ENCODE assay signal across 32 cellular contexts in the genomic region with DNA sequence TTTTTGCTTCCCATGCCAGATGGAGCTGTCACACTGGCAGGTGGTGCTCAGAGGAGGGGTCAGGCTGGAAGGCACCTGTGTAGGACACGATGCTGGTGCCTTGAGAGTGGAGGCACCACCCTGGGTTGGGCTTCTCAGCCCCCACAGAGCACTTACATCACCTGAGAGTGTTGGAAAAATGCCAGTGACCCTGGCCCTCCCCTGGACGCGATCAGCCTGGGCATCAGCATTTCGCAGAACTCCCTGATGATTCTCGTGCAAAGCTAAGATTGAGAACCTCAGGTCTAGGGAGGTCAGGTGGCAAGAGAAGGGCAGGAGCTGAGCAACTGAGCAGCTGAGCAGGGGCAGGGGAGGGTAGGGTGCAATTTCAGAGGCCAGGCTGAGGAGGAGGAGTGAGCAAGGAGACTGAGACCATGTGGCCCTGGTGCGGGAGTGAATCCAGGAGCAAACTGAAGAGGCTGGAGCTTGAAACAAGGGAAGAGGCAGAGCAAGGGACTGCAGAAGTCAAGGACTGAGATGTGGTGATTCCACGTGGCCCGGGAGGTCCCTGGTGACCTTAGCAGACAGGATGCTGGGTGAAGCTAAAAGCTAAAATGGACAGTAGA. TPM values are rescaled to one million over a fixed set of nuclear protein-coding genes. Genes with fewer than 3 reads are reported as not detected.
DNase-seq lines count a peak whose midpoint lies in the region; ATAC-seq, FAIRE-seq and TF ChIP-seq lines count a peak whose summit lies in the region.
"Had no signal": no experiment of that assay in that cellular context is flagged by ENCODE, and none has a peak within 500 bp of the region (broad histone marks: within the 10 kb centered on the region; RNA-seq: fewer than 3 reads in every experiment).

No MANE protein-coding gene starts in this region.

- TF ChIP-seq CTCF in right atrium auricular region (IDR thresholded peaks at IDR 0.05) = no peak
- TF ChIP-seq CTCF in left ventricle myocardium inferior (IDR thresholded peaks at IDR 0.05; ENCODE audit: borderline replicate concordance) = no peak
- no peak for TF ChIP-seq CTCF in astrocyte (IDR thresholded peaks at IDR 0.05; ENCODE audit: insufficient read depth, low read depth, low read length)

- intact Hi-C loops in left ventricle myocardium inferior (cut with micrococcal nuclease) = no loop called here

- no peak overlapping the region for H2AFZ ChIP-seq in Karpas-422 (ENCODE audit: low read length)
- no peak overlapping the region for H2AFZ ChIP-seq in astrocyte (ENCODE audit: low read depth, low read length)

- H3K4me2 ChIP-seq in Karpas-422 (ENCODE audit: low read depth, low read length, poor library complexity, severe bottlenecking) (peak overlapping the region; percentile 74), astrocyte (ENCODE audit: low read length) (no peak overlapping the region)

- no peaks in the 10 kb centered on the region for H3K9me2 ChIP-seq in Karpas-422 (replicated peaks; ENCODE audit: insufficient read depth, low read length)

- H3K4me1 Mint-ChIP-seq in astrocyte (ENCODE audit: low read depth, unreplicated experiment) = no peaks in the 10 kb centered on the region

- DNase-seq in right atrium auricular region (ENCODE audit: low spot score) (peak; percentile 30), left ventricle myocardium inferior (no peak), Karpas-422 (no peak), astrocyte (ENCODE audit: low read depth) (no peak), middle frontal gyrus (ENCODE audit: extremely low spot score, low spot score) (no peak), glomerular visceral epithelial cell (ENCODE audit: extremely low spot score) (no peak)
- DNase-seq: ACHN; activated CD4-positive, alpha-beta T cell treated with anti-CD3 and anti-CD28 coated beads, Interleukin-2, amount 10 ng/mL, durations not matched to agents 7 days and 5 days; activated naive CD8-positive, alpha-beta T cell treated with anti-CD3 and anti-CD28 coated beads for 36 hours; aorta; Calu3; cortex of kidney; effector memory CD8-positive, alpha-beta T cell; erythroblast; KG1; MM.1S; natural killer cell; NCI-H1417 treated with DMSO at 0.1 percent for 48 hours; NCI-H2107; NCI-H446 treated with DMSO at 0.1 percent for 48 hours; T1000 had no signal

- H3K9me3 Mint-ChIP-seq in astrocyte (ENCODE audit: unreplicated experiment) = peaks cover 3% of the 10 kb centered on the region
- H3K9me3 Mint-ChIP-seq: activated CD4-positive, alpha-beta T cell treated with anti-CD3 and anti-CD28 coated beads, Interleukin-2, amount 10 ng/mL, durations not matched to agents 7 days and 5 days; activated naive CD8-positive, alpha-beta T cell treated with anti-CD3 and anti-CD28 coated beads for 36 hours; effector memory CD8-positive, alpha-beta T cell; natural killer cell; WTC11 had no signal

- no peaks in the 10 kb centered on the region for H3K79me2 ChIP-seq in Karpas-422 (ENCODE audit: low read length)
- no peaks in the 10 kb centered on the region for H3K79me2 ChIP-seq in astrocyte (ENCODE audit: insufficient read depth, low read length)

- H3K27me3 Mint-ChIP-seq in astrocyte (ENCODE audit: low read depth, unreplicated experiment) = peaks cover 45% of the 10 kb centered on the region

- no peak overlapping the region for H3K4me3 Mint-ChIP-seq in astrocyte (ENCODE audit: unreplicated experiment)
- H3K4me3 Mint-ChIP-seq: activated CD4-positive, alpha-beta T cell treated with anti-CD3 and anti-CD28 coated beads, Interleukin-2, amount 10 ng/mL, durations not matched to agents 7 days and 5 days; activated naive CD8-positive, alpha-beta T cell treated with anti-CD3 and anti-CD28 coated beads for 36 hours; effector memory CD8-positive, alpha-beta T cell; natural killer cell had no signal

- H3K36me3 Mint-ChIP-seq in astrocyte (ENCODE audit: low read depth, unreplicated experiment) = no peaks in the 10 kb centered on the region
- H3K36me3 Mint-ChIP-seq: activated naive CD8-positive, alpha-beta T cell treated with anti-CD3 and anti-CD28 coated beads for 36 hours; natural killer cell; WTC11 had no signal

- H3K9ac ChIP-seq in Karpas-422 (ENCODE audit: low read length) (peak overlapping the region; percentile 76), astrocyte (ENCODE audit: low read length) (no peak overlapping the region)

- H3K4me3 ChIP-seq in right atrium auricular region (no peak overlapping the region), left ventricle myocardium inferior (no peak overlapping the region), Karpas-422 (ENCODE audit: low read length) (peak overlapping the region; percentile 66; the same call in 1 of the 2 replicates), astrocyte (ENCODE audit: insufficient read depth, low read depth, low read length) (no peak overlapping the region)
- H3K4me3 ChIP-seq: tibial nerve had no signal

- no peak for FAIRE-seq in astrocyte (lab: Jason Lieb, UNC)
- FAIRE-seq: HTR-8/SVneo, kidney, RCC 7860 had no signal

- H3K27ac Mint-ChIP-seq in astrocyte (ENCODE audit: unreplicated experiment) = peak overlapping the region; percentile 5
- H3K27ac Mint-ChIP-seq: activated CD4-positive, alpha-beta T cell treated with anti-CD3 and anti-CD28 coated beads, Interleukin-2, amount 10 ng/mL, durations not matched to agents 7 days and 5 days; activated naive CD8-positive, alpha-beta T cell treated with anti-CD3 and anti-CD28 coated beads for 36 hours; effector memory CD8-positive, alpha-beta T cell; natural killer cell; WTC11 had no signal

- ATAC-seq in HG02610 (IDR thresholded peaks at IDR 0.05; ENCODE audit: unreplicated experiment) (no peak), GM19463 (IDR thresholded peaks at IDR 0.05; ENCODE audit: unreplicated experiment) (no peak)
- ATAC-seq: effector memory CD8-positive, alpha-beta T cell; natural killer cell; WTC11 had no signal

- H4K20me1 ChIP-seq in Karpas-422 (ENCODE audit: insufficient read depth, low read depth, low read length) = no peaks in the 10 kb centered on the region
- H4K20me1 ChIP-seq in astrocyte (ENCODE audit: insufficient read depth, low read length) = no peaks in the 10 kb centered on the region

- H3K4me1 ChIP-seq in right atrium auricular region (peaks cover 0 to 8% of the 10 kb centered on the region in 2 donors), left ventricle myocardium inferior (peaks cover 8% of the 10 kb centered on the region), Karpas-422 (ENCODE audit: low read length) (peaks cover 34% of the 10 kb centered on the region), astrocyte (ENCODE audit: insufficient read depth, low read length) (peaks cover 4% of the 10 kb centered on the region)

- no peak overlapping the region for H3K27ac ChIP-seq in right atrium auricular region
- H3K27ac ChIP-seq in left ventricle myocardium inferior (replicated peaks) = no peak overlapping the region
- peak overlapping the region; percentile 70 for H3K27ac ChIP-seq in Karpas-422 (ENCODE audit: low read length)
- H3K27ac ChIP-seq in astrocyte (ENCODE audit: low read depth, low read length) = no peak overlapping the region
- H3K27ac ChIP-seq: C4-2B, tibial nerve had no signal

- H3K27me3 ChIP-seq in right atrium auricular region (peaks cover 6 to 11% of the 10 kb centered on the region in 2 donors), left ventricle myocardium inferior (ENCODE audit: low read depth) (peaks cover 76% of the 10 kb centered on the region), Karpas-422 (ENCODE audit: low read length) (no peaks in the 10 kb centered on the region), astrocyte (ENCODE audit: insufficient read depth, low read length) (peaks cover 12% of the 10 kb centered on the region)

- H3K36me3 ChIP-seq in right atrium auricular region (no peaks in the 10 kb centered on the region), left ventricle myocardium inferior (no peaks in the 10 kb centered on the region), Karpas-422 (ENCODE audit: insufficient read depth, low read length) (no peaks in the 10 kb centered on the region), astrocyte (ENCODE audit: insufficient read depth, low read length) (no peaks in the 10 kb centered on the region)
- H3K36me3 ChIP-seq: tibial nerve had no signal

- no peaks in the 10 kb centered on the region for H3K9me3 ChIP-seq in right atrium auricular region
- no peaks in the 10 kb centered on the region for H3K9me3 ChIP-seq in left ventricle myocardium inferior (replicated peaks)
- no peaks in the 10 kb centered on the region for H3K9me3 ChIP-seq in Karpas-422 (ENCODE audit: low read length)
- H3K9me3 ChIP-seq in astrocyte (ENCODE audit: insufficient read depth, low read depth, low read length) = no peaks in the 10 kb centered on the region
- H3K9me3 ChIP-seq: tibial nerve had no signal

RNA-seq across cellular contexts. Expression of a gene that starts 24.7 kb away (rescaled TPM):
- total RNA-seq in right atrium auricular region = under 1 TPM; 0.37 to 0.67 TPM
- 1.6 TPM for total RNA-seq in left ventricle myocardium inferior
- total RNA-seq in Karpas-422 (2014; rRNA removed; shearing (Covaris generic); ENCODE audit: low replicate concordance) = 0.07 and 0.18 TPM in 2 replicates
- 0.48 and 0.75 TPM in 2 replicates for total RNA-seq in astrocyte
- total RNA-seq: activated CD4-positive, alpha-beta T cell treated with anti-CD3 and anti-CD28 coated beads, Interleukin-2, amount 10 ng/mL, durations not matched to agents 7 days and 5 days; activated naive CD8-positive, alpha-beta T cell treated with anti-CD3 and anti-CD28 coated beads for 36 hours; Calu3; Daoy; mononuclear cell; natural killer cell; osteoblast had no signal
